In genomic region chr11:991711-992307, GRCh38 we compare ENCODE assay signal across 31 cellular contexts. TPM values are rescaled to one million over a fixed set of nuclear protein-coding genes. Genes with fewer than 3 reads are reported as not detected.
"Had no signal": no experiment of that assay in that cellular context is flagged by ENCODE, and none has a peak within 500 bp of the region (broad histone marks: within the 10 kb centered on the region; RNA-seq: fewer than 3 reads in every experiment).

No MANE protein-coding gene starts in this region.

- FAIRE-seq: TTC549 had no signal

- H3K4me2 ChIP-seq: smooth muscle cell had no signal

- H3K27ac ChIP-seq: adrenal gland, brain microvascular endothelial cell, heart left ventricle, ovary, psoas muscle, upper lobe of left lung, vagina, VCaP had no signal

- H3K9me3 ChIP-seq: adrenal gland, heart left ventricle, ovary, psoas muscle, upper lobe of left lung, vagina had no signal

- DNase-seq: activated CD4-positive, alpha-beta T cell treated with anti-CD3 and anti-CD28 coated beads for 48 hours; activated CD4-positive, alpha-beta T cell treated with anti-CD3 and anti-CD28 coated beads, Interleukin-2, amount 50 U/mL, for 48 hours; activated CD8-positive, alpha-beta memory T cell treated with anti-CD3 and anti-CD28 coated beads for 24 hours; activated effector memory CD4-positive, alpha-beta T cell treated with anti-CD3 and anti-CD28 coated beads, Interleukin-2, amount 50 U/mL, for 16 hours; activated naive CD4-positive, alpha-beta T cell treated with anti-CD3 and anti-CD28 coated beads for 36 hours; activated naive CD8-positive, alpha-beta T cell treated with anti-CD3 and anti-CD28 coated beads for 36 hours; adrenal gland; aorta; brain microvascular endothelial cell; caudate nucleus; endodermal cell; foreskin fibroblast; heart left ventricle; hypothalamus; left ventricle myocardium superior; naive B cell; nephron progenitor cell; ovary; psoas muscle; stimulated activated CD4-positive, alpha-beta T cell treated with anti-CD3 and anti-CD28 coated beads, Interleukin-15, amount 100 ng/mL, for 24 hours; stimulated activated CD4-positive, alpha-beta T cell treated with anti-CD3 and anti-CD28 coated beads, Interleukin-2, amount 100 ng/mL, for 24 hours; T-helper 9 cell had no signal

- H3K4me1 ChIP-seq: adrenal gland, psoas muscle had no signal

- H3K4me3 ChIP-seq: adrenal gland, heart left ventricle, ovary, psoas muscle, smooth muscle cell, upper lobe of left lung, vagina had no signal

- H3K27me3 ChIP-seq: adrenal gland, brain microvascular endothelial cell, heart left ventricle, ovary, upper lobe of left lung, vagina had no signal

- H3K36me3 ChIP-seq: ovary had no signal

RNA-seq across cellular contexts. Expression of gene MUC6, which starts 44.7 kb away (rescaled TPM):
- total RNA-seq: activated naive CD4-positive, alpha-beta T cell treated with anti-CD3 and anti-CD28 coated beads for 36 hours; activated naive CD8-positive, alpha-beta T cell treated with anti-CD3 and anti-CD28 coated beads for 36 hours; aorta; esophagus mucosa; heart left ventricle; left ventricle myocardium superior; lung microvascular endothelial cell; mesothelial cell of epicardium; psoas muscle; smooth muscle cell; T-helper 1 cell treated with Interleukin-12 subunit alpha and Interleukin-12 subunit beta and Interleukin-4 antibody, amounts not matched to agents 30 ng/mL and 1 ng/mL, for 36 hours; vagina had no signal
- polyA plus RNA-seq: smooth muscle cell had no signal
